ENCODE assay signal across 11 cellular contexts in the genomic region with DNA sequence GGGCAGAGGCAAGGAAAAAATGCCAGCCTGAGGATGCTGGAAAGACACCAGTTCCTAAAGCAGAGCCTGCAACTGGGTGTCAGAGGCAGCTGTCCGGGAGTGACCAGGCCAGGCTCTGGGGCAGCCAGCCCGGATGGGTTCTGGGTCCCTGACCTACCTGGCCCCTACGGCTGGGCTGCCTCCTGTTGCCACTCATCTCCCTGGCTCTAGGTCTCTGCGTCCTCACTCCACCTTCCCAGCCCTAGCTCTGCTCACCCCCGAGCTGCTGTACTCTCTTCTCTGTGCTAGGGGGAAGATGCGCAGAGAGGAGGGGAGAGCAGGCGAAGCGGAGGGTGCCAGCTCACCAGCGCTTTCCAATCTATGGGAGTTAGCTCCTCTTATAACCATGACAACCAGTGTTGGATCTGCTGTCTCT. TPM values are rescaled to one million over a fixed set of nuclear protein-coding genes. Genes with fewer than 3 reads are reported as not detected.
DNase-seq lines count a peak whose midpoint lies in the region; TF ChIP-seq lines count a peak whose summit lies in the region.
"Had no signal": no experiment of that assay in that cellular context is flagged by ENCODE, and none has a peak within 500 bp of the region (broad histone marks: within the 10 kb centered on the region; RNA-seq: fewer than 3 reads in every experiment).

No MANE protein-coding gene starts in this region.

- TF ChIP-seq CTCF in AG04449 (IDR thresholded peaks at IDR 0.05; ENCODE audit: insufficient read depth, low read length, missing control alignments) (no peak), Loucy (conservative IDR thresholded peaks at IDR 0.05; ENCODE audit: low read length) (no peak), neural progenitor cell (IDR thresholded peaks at IDR 0.05) (no peak)

- H3K27ac ChIP-seq in neural progenitor cell = peak overlapping the region; percentile 65
- H3K27ac ChIP-seq: SK-N-MC had no signal

- H3K27me3 ChIP-seq in Loucy (ENCODE audit: insufficient read depth, low read length, poor library complexity, severe bottlenecking) = no peaks in the 10 kb centered on the region
- H3K27me3 ChIP-seq in neural progenitor cell = no peaks in the 10 kb centered on the region

- H3K36me3 ChIP-seq in Loucy (ENCODE audit: insufficient read depth, low read length) (peaks cover 61% of the 10 kb centered on the region; the same call in 1 of the 2 replicates), neural progenitor cell (no peaks in the 10 kb centered on the region)

- H3K9me3 Mint-ChIP-seq in dendritic cell treated with granulocyte-macrophage colony-stimulating factor and Interleukin-4, amounts not matched to agents 40 ng/mL and 50 ng/mL, for 4 days = no peaks in the 10 kb centered on the region
- H3K9me3 Mint-ChIP-seq in neural progenitor cell = no peaks in the 10 kb centered on the region

- DNase-seq in AG04449 (ENCODE audit: low read depth, low spot score) = no peak
- DNase-seq in neural progenitor cell (ENCODE audit: low spot score) = no peak
- DNase-seq in NCI-H2029 (lab: John Stamatoyannopoulos, UW) = no peak
- no peak for DNase-seq in RPMI8226
- DNase-seq in glomerular visceral epithelial cell (ENCODE audit: extremely low spot score) = no peak
- no peak for DNase-seq in cortex of kidney (lab: John Stamatoyannopoulos, UW)
- DNase-seq: MM.1S had no signal

- H3K9ac ChIP-seq in Loucy (ENCODE audit: low read depth, low read length, poor library complexity, severe bottlenecking) = no peak overlapping the region
- H3K9ac ChIP-seq in neural progenitor cell = no peak overlapping the region

- H3K4me1 Mint-ChIP-seq in dendritic cell treated with granulocyte-macrophage colony-stimulating factor and Interleukin-4, amounts not matched to agents 40 ng/mL and 50 ng/mL, for 4 days (ENCODE audit: low read depth) = peaks cover 100% of the 10 kb centered on the region
- H3K4me1 Mint-ChIP-seq in neural progenitor cell = peaks cover 63% of the 10 kb centered on the region

- CTCF ChIA-PET in AG04449 (lab: Yijun Ruan, JAX) = interaction anchor here (1.0 to 4.0 kb wide), 3 partner anchors 8 to 31 kb away, joined by 3 to 24 read pairs (median 5); a partner anchor contains a TSS

- POLR2A ChIA-PET in AG04449 (lab: Yijun Ruan, JAX) = interaction anchor here (0.6 to 4.6 kb wide), 3 partner anchors 8 to 35 kb away, joined by 3 to 29 read pairs (median 4); a partner anchor contains a TSS

- H3K27me3 Mint-ChIP-seq in dendritic cell treated with granulocyte-macrophage colony-stimulating factor and Interleukin-4, amounts not matched to agents 40 ng/mL and 50 ng/mL, for 4 days = no peaks in the 10 kb centered on the region
- peaks cover 14% of the 10 kb centered on the region for H3K27me3 Mint-ChIP-seq in neural progenitor cell (ENCODE audit: insufficient read depth, low read depth)

- intact Hi-C loops in dendritic cell treated with granulocyte-macrophage colony-stimulating factor and Interleukin-4, amounts not matched to agents 40 ng/mL and 50 ng/mL, for 4 days (cut with micrococcal nuclease) = no loop called here

- H2AFZ ChIP-seq in Loucy (ENCODE audit: low read length) (no peak overlapping the region), neural progenitor cell (replicated peaks) (no peak overlapping the region)

- peaks cover 90% of the 10 kb centered on the region for H3K36me3 Mint-ChIP-seq in dendritic cell treated with granulocyte-macrophage colony-stimulating factor and Interleukin-4, amounts not matched to agents 40 ng/mL and 50 ng/mL, for 4 days (ENCODE audit: low read depth)
- peaks cover 28% of the 10 kb centered on the region for H3K36me3 Mint-ChIP-seq in neural progenitor cell

- no peaks in the 10 kb centered on the region for H3F3A ChIP-seq in Loucy (ENCODE audit: low read depth)
- H3F3A ChIP-seq in neural progenitor cell (ENCODE audit: low read depth) = no peaks in the 10 kb centered on the region

- peak overlapping the region; percentile 79 for H3K4me3 Mint-ChIP-seq in dendritic cell treated with granulocyte-macrophage colony-stimulating factor and Interleukin-4, amounts not matched to agents 40 ng/mL and 50 ng/mL, for 4 days
- peak overlapping the region; percentile 55 for H3K4me3 Mint-ChIP-seq in neural progenitor cell

- H3K79me2 ChIP-seq in Loucy (ENCODE audit: insufficient read depth, low read length) (peaks cover 98% of the 10 kb centered on the region), neural progenitor cell (ENCODE audit: low read depth) (peaks cover 88% of the 10 kb centered on the region)

- peak overlapping the region; percentile 93 for H3K27ac Mint-ChIP-seq in dendritic cell treated with granulocyte-macrophage colony-stimulating factor and Interleukin-4, amounts not matched to agents 40 ng/mL and 50 ng/mL, for 4 days
- peak overlapping the region; percentile 58 for H3K27ac Mint-ChIP-seq in neural progenitor cell

- H3K4me1 ChIP-seq in Loucy (ENCODE audit: insufficient read depth, low read length, poor library complexity, severe bottlenecking) = peaks cover 71% of the 10 kb centered on the region
- H3K4me1 ChIP-seq in neural progenitor cell = peaks cover 52% of the 10 kb centered on the region

- H3K9me3 ChIP-seq in Loucy (ENCODE audit: insufficient read depth, low read depth, low read length) (no peaks in the 10 kb centered on the region), neural progenitor cell (ENCODE audit: low read depth) (no peaks in the 10 kb centered on the region)

- H3K9me2 ChIP-seq in Loucy (replicated peaks; ENCODE audit: low read depth, low read length) = no peaks in the 10 kb centered on the region

- H4K20me1 ChIP-seq in Loucy (ENCODE audit: insufficient read depth, low read length, poor library complexity, severe bottlenecking) (peaks cover 98% of the 10 kb centered on the region), neural progenitor cell (ENCODE audit: low read depth) (peaks cover 87% of the 10 kb centered on the region)

- H3K4me2 ChIP-seq in Loucy (ENCODE audit: low read depth, low read length, poor library complexity, severe bottlenecking) = peak overlapping the region; percentile 89
- H3K4me2 ChIP-seq in neural progenitor cell = peak overlapping the region; percentile 64

- H3K4me3 ChIP-seq in AG04449 (ENCODE audit: low read depth, low read length) (peak overlapping the region; percentile 8; the same call in 1 of the 2 replicates), Loucy (ENCODE audit: low read length, poor library complexity, severe bottlenecking) (peak overlapping the region; percentile 37), neural progenitor cell (no peak overlapping the region)
- H3K4me3 ChIP-seq: SK-N-MC had no signal

RNA-seq across cellular contexts. Expression of a gene that starts 9.0 kb away (rescaled TPM):
- 79.7 and 108 TPM in 2 replicates for total RNA-seq in neural progenitor cell (ENCODE audit: low replicate concordance)

RNA-seq across cellular contexts. Expression of a gene that starts 27.9 kb away (rescaled TPM):
- total RNA-seq in neural progenitor cell (ENCODE audit: low replicate concordance) = not detected in 2 replicates
- total RNA-seq: Daoy had no signal

RNA-seq across cellular contexts. Expression of a gene that starts 35.2 kb away (rescaled TPM):
- total RNA-seq in neural progenitor cell (ENCODE audit: low replicate concordance) = 91.5 and 91.9 TPM in 2 replicates

RNA-seq across cellular contexts. Expression of a gene that starts 51.4 kb away (rescaled TPM):
- total RNA-seq in neural progenitor cell (ENCODE audit: low replicate concordance) = 293 and 314 TPM in 2 replicates

RNA-seq across cellular contexts. Expression of a gene that starts 58.2 kb away (rescaled TPM):
- total RNA-seq in neural progenitor cell (ENCODE audit: low replicate concordance) = 41.5 and 51.3 TPM in 2 replicates
